In the genomic region with DNA sequence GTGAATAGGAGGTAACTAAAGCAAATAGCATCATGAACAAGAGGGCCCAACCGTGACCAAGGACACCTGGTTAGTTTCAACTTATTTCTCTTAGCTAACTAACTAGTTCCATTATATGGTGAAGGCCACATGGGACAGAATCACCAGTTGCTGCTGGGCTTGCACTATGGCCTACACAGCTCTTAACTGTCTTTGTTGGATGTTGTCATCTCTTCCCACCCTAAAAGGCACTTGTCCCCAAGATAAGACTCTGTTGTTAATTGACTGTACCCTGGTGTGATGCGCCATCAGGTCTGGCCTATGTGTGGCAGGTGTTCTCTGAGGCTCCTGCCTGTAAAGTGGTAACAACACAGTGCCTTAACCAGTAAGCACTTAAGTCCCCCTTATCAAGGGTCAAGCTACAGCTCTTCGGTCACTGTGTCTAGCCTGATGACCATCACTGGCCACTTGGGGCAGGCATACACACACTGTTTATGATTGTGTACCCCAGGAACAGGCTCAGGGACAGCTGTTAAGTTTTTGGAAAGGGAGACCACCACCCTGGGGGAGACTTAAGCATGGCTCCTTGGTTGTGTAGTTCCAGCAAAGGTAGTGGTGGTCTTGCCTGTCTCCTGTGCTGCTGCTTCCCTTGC, we compare ENCODE assay signal across 16 cellular contexts. TPM values are rescaled to one million over a fixed set of nuclear protein-coding genes. Genes with fewer than 3 reads are reported as not detected.
DNase-seq lines count a peak whose midpoint lies in the region; ATAC-seq and TF ChIP-seq lines count a peak whose summit lies in the region.
"Had no signal": no experiment of that assay in that cellular context is flagged by ENCODE, and none has a peak within 500 bp of the region (broad histone marks: within the 10 kb centered on the region; RNA-seq: fewer than 3 reads in every experiment).

No MANE protein-coding gene starts in this region.

- H3K9me3 ChIP-seq in heart left ventricle (no peaks in the 10 kb centered on the region), right atrium auricular region (no peaks in the 10 kb centered on the region), MM.1S (replicated peaks; ENCODE audit: insufficient read depth, low read length) (no peaks in the 10 kb centered on the region), endodermal cell (ENCODE audit: control insufficient read depth, low read length) (no peaks in the 10 kb centered on the region)
- H3K9me3 ChIP-seq: A549 had no signal

- peaks cover 6% of the 10 kb centered on the region for H3K36me3 Mint-ChIP-seq in endodermal cell (ENCODE audit: low read depth)

- H3K27me3 Mint-ChIP-seq in endodermal cell (ENCODE audit: insufficient read depth), result no peaks in the 10 kb centered on the region
- H3K27me3 Mint-ChIP-seq: CD4-positive, CD25-positive, alpha-beta regulatory T cell; CD8-positive, alpha-beta memory T cell had no signal

- H3K27ac Mint-ChIP-seq in endodermal cell, result no peak overlapping the region

- H3K79me2 ChIP-seq in MM.1S (ENCODE audit: low read length), result peaks cover 66% of the 10 kb centered on the region

- WGBS in heart left ventricle, 4 donors, result 88 to 97% (median 94%) methylated on average over 3 of the region's 3 CpGs
- 96 to 100% methylated on average over 3 of the region's 3 CpGs for WGBS in endodermal cell (ENCODE audit: insufficient coverage in 1 of 2, insufficient read length in 1 of 2), 2 experiments

- no peaks in the 10 kb centered on the region for H3K9me2 ChIP-seq in MM.1S (replicated peaks; ENCODE audit: insufficient read depth, low read length)

- ATAC-seq in heart left ventricle, result peak in 3 of 4 donors; percentile 16 to 38 (median 24)
- ATAC-seq: A549 had no signal

- no peak overlapping the region for H3K9ac ChIP-seq in MM.1S (ENCODE audit: low read length)
- no peak overlapping the region for H3K9ac ChIP-seq in endodermal cell (ENCODE audit: extremely low read depth, low read length, poor library complexity, severe bottlenecking)

- TF ChIP-seq CTCF in heart left ventricle (IDR thresholded peaks at IDR 0.05) (no peak), right atrium auricular region (IDR thresholded peaks at IDR 0.05) (no peak), C4-2B (conservative IDR thresholded peaks at IDR 0.05) (peak; percentile 16; the same call in 1 of the 2 replicates), MM.1S (IDR thresholded peaks at IDR 0.05; ENCODE audit: low read length) (no peak), endodermal cell (conservative IDR thresholded peaks at IDR 0.05) (peak; percentile 22)

- H3K4me2 ChIP-seq in MM.1S (ENCODE audit: low read depth, low read length), result peak overlapping the region; percentile 22; the same call in 1 of the 2 replicates
- H3K4me2 ChIP-seq: A549 had no signal

- H3K4me1 ChIP-seq in heart left ventricle, result peaks cover 0 to 56% (median 28%) of the 10 kb centered on the region in 12 donors
- peaks cover 0 to 28% of the 10 kb centered on the region in 2 donors for H3K4me1 ChIP-seq in right atrium auricular region
- peaks cover 20% of the 10 kb centered on the region for H3K4me1 ChIP-seq in MM.1S (ENCODE audit: low read length)
- H3K4me1 ChIP-seq in endodermal cell (ENCODE audit: control insufficient read depth, insufficient read depth, low read length), result no peaks in the 10 kb centered on the region
- H3K4me1 ChIP-seq: A549 had no signal

- H3K4me3 ChIP-seq in heart left ventricle (no peak overlapping the region), right atrium auricular region (no peak overlapping the region), MM.1S (ENCODE audit: low read length) (no peak overlapping the region), endodermal cell (ENCODE audit: low read length) (no peak overlapping the region), H7 (ENCODE audit: insufficient read depth, low read depth, low read length) (no peak overlapping the region)
- H3K4me3 ChIP-seq: A549 had no signal

- H3K27ac ChIP-seq in heart left ventricle, result no peak overlapping the region
- no peak overlapping the region for H3K27ac ChIP-seq in right atrium auricular region
- peak overlapping the region; percentile 94 for H3K27ac ChIP-seq in C4-2B
- no peak overlapping the region for H3K27ac ChIP-seq in MM.1S (ENCODE audit: low read length)
- H3K27ac ChIP-seq in endodermal cell (ENCODE audit: low read depth, low read length), result no peak overlapping the region
- H3K27ac ChIP-seq: 22Rv1, A549 had no signal

- peaks cover 4% of the 10 kb centered on the region; the same call in 1 of the 2 replicates for H3F3A ChIP-seq in MM.1S (ENCODE audit: insufficient read depth, low read length)

- no peak overlapping the region for H3K4me3 Mint-ChIP-seq in endodermal cell
- H3K4me3 Mint-ChIP-seq: CD4-positive, CD25-positive, alpha-beta regulatory T cell had no signal

- intact Hi-C loops in heart left ventricle (cut with DNase I), result no loop called here

- no peaks in the 10 kb centered on the region for H4K20me1 ChIP-seq in MM.1S (ENCODE audit: insufficient read depth, low read length)

- H3K4me1 Mint-ChIP-seq in endodermal cell, result peaks cover 20% of the 10 kb centered on the region

- H2AFZ ChIP-seq in MM.1S (ENCODE audit: low read length), result no peak overlapping the region

- H3K9me3 Mint-ChIP-seq in endodermal cell, result no peaks in the 10 kb centered on the region
- H3K9me3 Mint-ChIP-seq: CD8-positive, alpha-beta memory T cell had no signal

- H3K36me3 ChIP-seq in heart left ventricle, result no peaks in the 10 kb centered on the region
- H3K36me3 ChIP-seq in right atrium auricular region, result no peaks in the 10 kb centered on the region
- no peaks in the 10 kb centered on the region for H3K36me3 ChIP-seq in MM.1S (replicated peaks; ENCODE audit: insufficient read depth, low read length)
- H3K36me3 ChIP-seq in endodermal cell (ENCODE audit: control insufficient read depth, insufficient read depth, low read length), result peaks cover 10% of the 10 kb centered on the region
- H3K36me3 ChIP-seq in H7 (replicated peaks; ENCODE audit: control insufficient read depth, insufficient read depth, low read length), result no peaks in the 10 kb centered on the region

- no peak for TF ChIP-seq POLR2A in heart left ventricle (IDR thresholded peaks at IDR 0.05)

- DNase-seq in heart left ventricle (no peak), right atrium auricular region (ENCODE audit: low spot score) (no peak), MM.1S (no peak), endodermal cell (no peak), H7 (no peak), T1000 (lab: John Stamatoyannopoulos, UW) (no peak)
- DNase-seq: AML-193; CD4-positive, CD25-positive, alpha-beta regulatory T cell; CD8-positive, alpha-beta memory T cell; COR-L47; DMS 273 treated with DMSO at 0.1 percent for 48 hours; DMS53; HCEC 1CT had no signal

- H3K27me3 ChIP-seq in heart left ventricle, result no peaks in the 10 kb centered on the region
- H3K27me3 ChIP-seq in right atrium auricular region, result no peaks in the 10 kb centered on the region
- no peaks in the 10 kb centered on the region for H3K27me3 ChIP-seq in MM.1S (replicated peaks; ENCODE audit: insufficient read depth, low read length)
- no peaks in the 10 kb centered on the region for H3K27me3 ChIP-seq in endodermal cell (ENCODE audit: control insufficient read depth, insufficient read depth, low read length, poor library complexity, severe bottlenecking)
- H3K27me3 ChIP-seq in H7 (ENCODE audit: control insufficient read depth, insufficient read depth, low read length), result no peaks in the 10 kb centered on the region

RNA-seq across cellular contexts. Expression of gene CHD6, which starts 51.2 kb away (rescaled TPM):
- total RNA-seq in heart left ventricle (10 to 100 TPM; 19.8 to 52.8 (median 41.4) TPM), right atrium auricular region (10 to 100 TPM; 22.2 to 27.4 TPM), endodermal cell (100 to 1,000 TPM in 1 of 2 donors, 10 to 100 TPM in 1; 82.5 to 107 TPM)
- 10 to 100 TPM in 1 of 2 donors, 1 to 10 TPM in 1; 6.5 to 16.2 TPM for polyA plus RNA-seq in heart left ventricle
- polyA plus RNA-seq in endodermal cell (2013, experiment 1 of 2), result 36.4 TPM
- 32.1 TPM for polyA plus RNA-seq in endodermal cell (2013, experiment 2 of 2)
- 19.7 and 30.2 TPM in 2 replicates for total RNA-seq in H7 (2014; rRNA removed; shearing (Covaris generic))

Comparison
In these comparisons a context has a peak if more than half of its experiments do, and no peak if none do; other contexts are left out.
1. CTCF ChIP-seq: peak in C4-2B (single experiment) and endodermal cell (single experiment); none in heart left ventricle (0 of 12), right atrium auricular region (0 of 2) and MM.1S (single experiment).